17 cellular contexts compared by ENCODE assay signal in the genomic region with DNA sequence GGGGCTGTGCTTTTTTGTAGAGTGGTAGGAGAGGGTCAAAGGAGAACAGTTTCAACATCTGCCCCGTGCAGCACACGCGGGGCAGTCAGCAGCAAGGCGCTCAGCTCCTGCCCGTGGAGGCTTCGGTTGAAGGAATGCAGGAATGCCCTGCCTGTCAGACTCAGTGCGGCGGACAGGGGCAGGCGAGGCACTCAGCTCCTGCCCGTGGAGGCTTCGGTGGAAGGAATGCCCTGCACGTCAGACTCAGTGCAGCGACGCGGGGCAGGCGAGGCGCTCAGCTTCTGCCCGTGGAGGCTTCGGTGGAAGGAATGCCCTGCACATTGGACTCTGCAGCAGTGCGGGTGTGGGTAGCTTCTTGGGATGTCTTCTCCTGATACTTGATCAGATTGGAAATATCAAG. TPM values are rescaled to one million over a fixed set of nuclear protein-coding genes. Genes with fewer than 3 reads are reported as not detected.
DNase-seq lines count a peak whose midpoint lies in the region; ATAC-seq, FAIRE-seq and TF ChIP-seq lines count a peak whose summit lies in the region.
"Had no signal": no experiment of that assay in that cellular context is flagged by ENCODE, and none has a peak within 500 bp of the region (broad histone marks: within the 10 kb centered on the region; RNA-seq: fewer than 3 reads in every experiment).

No MANE protein-coding gene starts in this region.

- no peak overlapping the region for H3K23ac ChIP-seq in H9 (ENCODE audit: insufficient read length, low read depth, low read length)

- TF ChIP-seq CTCF in H9 (conservative IDR thresholded peaks at IDR 0.05) (no peak), chondrocyte (IDR thresholded peaks at IDR 0.05) (no peak), pancreas (IDR thresholded peaks at IDR 0.05) (no peak), smooth muscle cell (IDR thresholded peaks at IDR 0.05; ENCODE audit: borderline replicate concordance, insufficient read depth, poor library complexity, severe bottlenecking) (no peak)

- H3K27me3 ChIP-seq in H9 (ENCODE audit: insufficient read depth, low read length), result no peaks in the 10 kb centered on the region
- no peaks in the 10 kb centered on the region for H3K27me3 ChIP-seq in pancreas
- no peaks in the 10 kb centered on the region for H3K27me3 ChIP-seq in smooth muscle cell (ENCODE audit: low read depth)

- H3K27ac ChIP-seq in H9 (ENCODE audit: insufficient read length, low read depth, low read length), result no peak overlapping the region
- no peak overlapping the region for H3K27ac ChIP-seq in pancreas
- no peak overlapping the region for H3K27ac ChIP-seq in smooth muscle cell (ENCODE audit: low read depth)
- H3K27ac ChIP-seq: GM23248 had no signal

- H2AK5ac ChIP-seq in H9 (ENCODE audit: insufficient read length, low read length), result no peak overlapping the region

- H3T11ph ChIP-seq in H9 (ENCODE audit: low read length), result no peak overlapping the region

- H3K4me2 ChIP-seq in H9 (ENCODE audit: insufficient read depth, insufficient read length, low read length) (no peak overlapping the region), smooth muscle cell (no peak overlapping the region)

- no peak overlapping the region for H4K5ac ChIP-seq in H9 (ENCODE audit: insufficient read length, low read depth, low read length)

- no peaks in the 10 kb centered on the region for H3K9me3 ChIP-seq in H9 (ENCODE audit: control insufficient read depth, low read depth, low read length)
- H3K9me3 ChIP-seq in pancreas, result no peaks in the 10 kb centered on the region
- H3K9me3 ChIP-seq in smooth muscle cell (replicated peaks; ENCODE audit: low read depth), result no peaks in the 10 kb centered on the region

- no peak overlapping the region for H2BK120ac ChIP-seq in H9 (ENCODE audit: low read depth, low read length, poor library complexity, severe bottlenecking)

- H3K4me3 ChIP-seq in pancreas (no peak overlapping the region), smooth muscle cell (no peak overlapping the region)
- H3K4me3 ChIP-seq: GM23248 had no signal

- no peak overlapping the region for H2BK15ac ChIP-seq in H9 (ENCODE audit: low read depth, low read length)

- H3K9me3 Mint-ChIP-seq in H9, result no peaks in the 10 kb centered on the region
- no peaks in the 10 kb centered on the region for H3K9me3 Mint-ChIP-seq in chondrocyte (ENCODE audit: low read depth)

- no peak for ATAC-seq in pancreas
- no peak for ATAC-seq in HG03460 (IDR thresholded peaks at IDR 0.05; ENCODE audit: unreplicated experiment)
- ATAC-seq: PC-3 had no signal

- no peak for DNase-seq in H9
- peak; percentile 58 for DNase-seq in chondrocyte (ENCODE audit: low spot score)
- peak; percentile 15 for DNase-seq in kidney glomerular epithelial cell (lab: John Stamatoyannopoulos, UW)
- DNase-seq in pancreas, result peak in 4 of 6 donors; percentile 6 to 46 (median 29)
- DNase-seq in effector CD8-positive, alpha-beta T cell (lab: John Stamatoyannopoulos, UW), result no peak
- no peak for DNase-seq in cortex of kidney (lab: John Stamatoyannopoulos, UW)
- no peak for DNase-seq in smooth muscle cell (lab: John Stamatoyannopoulos, UW; ENCODE audit: unreplicated experiment)
- DNase-seq: AML-193, DND-41, GF-D8, GM23248, KG1, NCI-H1105, NCI-H1694 treated with DMSO at 0.1 percent for 48 hours, NCI-H69, PC-3 had no signal

- no peaks in the 10 kb centered on the region; the same call in 1 of the 2 replicates for H3K79me2 ChIP-seq in H9 (ENCODE audit: insufficient read depth, low read length)
- H3K79me2 ChIP-seq in smooth muscle cell (ENCODE audit: low read depth), result peaks cover 28% of the 10 kb centered on the region

- H3K4me1 ChIP-seq in H9 (ENCODE audit: insufficient read depth, low read length), result no peaks in the 10 kb centered on the region
- peaks cover 0 to 4% (median 0%) of the 10 kb centered on the region in 3 donors for H3K4me1 ChIP-seq in pancreas
- H3K4me1 ChIP-seq in smooth muscle cell (ENCODE audit: low read depth), result no peaks in the 10 kb centered on the region

- H4K91ac ChIP-seq in H9 (ENCODE audit: insufficient read length, low read depth, low read length), result no peak overlapping the region

- WGBS in H9 (ENCODE audit: extremely low coverage, insufficient read length, low lambda C conversion rate), result no CpG with 5 or more reads among the region's 20 CpGs
- WGBS in pancreas, 2 donors, result 91 to 92% methylated on average over 20 of the region's 20 CpGs
- 94% methylated on average over 20 of the region's 20 CpGs for WGBS in smooth muscle cell (ENCODE audit: low lambda C conversion rate)

- H2AFZ ChIP-seq in H9 (ENCODE audit: low read length) (no peak overlapping the region), smooth muscle cell (ENCODE audit: low read depth) (no peak overlapping the region)
- H2AFZ ChIP-seq: GM23248 had no signal

- peak overlapping the region in 2 of 3 experiments; percentile 52 to 57; a peak in 4 of 7 replicates for H3K27ac Mint-ChIP-seq in H9
- H3K27ac Mint-ChIP-seq in chondrocyte (ENCODE audit: unreplicated experiment), result no peak overlapping the region

- H3K4ac ChIP-seq in H9 (ENCODE audit: low read depth, low read length), result no peak overlapping the region

- H2BK12ac ChIP-seq in H9 (ENCODE audit: insufficient read length, low read depth, low read length), result no peak overlapping the region

- H4K20me1 ChIP-seq in H9 (ENCODE audit: control insufficient read depth, insufficient read depth, insufficient read length), result no peaks in the 10 kb centered on the region
- H4K20me1 ChIP-seq in smooth muscle cell (ENCODE audit: low read depth), result peaks cover 89% of the 10 kb centered on the region

- H3F3A ChIP-seq in smooth muscle cell (ENCODE audit: low read depth), result no peaks in the 10 kb centered on the region

- H3K4me3 Mint-ChIP-seq in H9 (no peak overlapping the region), chondrocyte (ENCODE audit: unreplicated experiment) (no peak overlapping the region)

- H4K8ac ChIP-seq in H9 (replicated peaks; ENCODE audit: insufficient read length, low read depth, low read length), result no peak overlapping the region

- no peaks in the 10 kb centered on the region for H3K23me2 ChIP-seq in H9 (ENCODE audit: insufficient read length, low read depth, low read length, poor library complexity, severe bottlenecking)

- H3K14ac ChIP-seq in H9 (ENCODE audit: insufficient read depth, low read length), result no peak overlapping the region

- H3K27me3 Mint-ChIP-seq in H9 (ENCODE audit: low read depth) (no peaks in the 10 kb centered on the region), chondrocyte (ENCODE audit: low read depth) (no peaks in the 10 kb centered on the region)

- H3K4me1 Mint-ChIP-seq in H9 (peaks cover 3 to 5% of the 10 kb centered on the region in 2 experiments; a peak in 2 of 4 replicates), chondrocyte (ENCODE audit: low read depth) (peaks cover 20% of the 10 kb centered on the region)

- no peak overlapping the region for H3K18ac ChIP-seq in H9 (ENCODE audit: insufficient read length, low read depth, low read length)

- H3K9ac ChIP-seq in H9 (ENCODE audit: extremely low read depth, insufficient read length, low read length), result no peak overlapping the region
- no peak overlapping the region for H3K9ac ChIP-seq in smooth muscle cell (ENCODE audit: low read depth)
- H3K9ac ChIP-seq: GM23248 had no signal

- FAIRE-seq in pancreas (lab: Jason Lieb, UNC), result no peak

- H3K36me3 Mint-ChIP-seq in H9 (ENCODE audit: insufficient read depth in 1 of 3, low read depth in 3 of 3) (peaks cover 27 to 59% (median 58%) of the 10 kb centered on the region in 3 experiments; a peak in 6 of 7 replicates), chondrocyte (ENCODE audit: low read depth) (peaks cover 22% of the 10 kb centered on the region)

- H2BK5ac ChIP-seq in H9 (ENCODE audit: insufficient read length, low read length), result no peak overlapping the region

- H2BK20ac ChIP-seq in H9 (ENCODE audit: low read depth, low read length, poor library complexity, severe bottlenecking), result no peak overlapping the region

- intact Hi-C loops in pancreas (cut with DNase I), result no loop called here

- H3K36me3 ChIP-seq in pancreas (peaks cover 0 to 75% (median 11%) of the 10 kb centered on the region in 3 donors), smooth muscle cell (ENCODE audit: low read depth) (no peaks in the 10 kb centered on the region)

- H3K79me1 ChIP-seq in H9 (ENCODE audit: insufficient read depth, low read depth, low read length, poor library complexity, severe bottlenecking), result peaks cover 20% of the 10 kb centered on the region

- H3K56ac ChIP-seq in H9 (ENCODE audit: insufficient read length, low read depth, low read length), result no peak overlapping the region

RNA-seq across cellular contexts. Expression of a gene that starts 37.0 kb away (rescaled TPM):
- 33.8 and 35.1 TPM in 2 replicates for total RNA-seq in H9 (2021)
- 24.3 to 27.5 TPM (median 25.1 TPM) in 3 replicates for total RNA-seq in chondrocyte
- 10 to 100 TPM; 25.5 to 87.7 (median 33.6) TPM for total RNA-seq in pancreas
- 10 to 100 TPM; 32.2 to 66.8 TPM for polyA plus RNA-seq in pancreas
- 25.1 and 27.1 TPM in 2 replicates for total RNA-seq in smooth muscle cell
- polyA plus RNA-seq in smooth muscle cell, result 22.2 and 22.5 TPM in 2 replicates

RNA-seq across cellular contexts. Expression of a gene that starts 43.9 kb away (rescaled TPM):
- total RNA-seq in H9 (2021) (57.1 and 58.0 TPM in 2 replicates), chondrocyte (31.0 to 97.4 TPM (median 88.9 TPM) in 3 replicates), pancreas (100 to 1,000 TPM in 4 of 6 donors, 10 to 100 TPM in 2; 65.7 to 471 (median 217) TPM), smooth muscle cell (290 and 292 TPM in 2 replicates)
- polyA plus RNA-seq in pancreas (100 to 1,000 TPM in 1 of 2 donors, 10 to 100 TPM in 1; 84.2 to 166 TPM), smooth muscle cell (213 and 244 TPM in 2 replicates)

Comparison
In these comparisons a context has a peak if more than half of its experiments do, and no peak if none do; other contexts are left out.
1. DNase-seq: peak in chondrocyte (single experiment), kidney glomerular epithelial cell (single experiment) and pancreas (4 of 6); none in H9 (single experiment), effector CD8-positive, alpha-beta T cell (single experiment), cortex of kidney (single experiment) and smooth muscle cell (single experiment).